ENCODE assay signal across 29 cellular contexts in the genomic region with DNA sequence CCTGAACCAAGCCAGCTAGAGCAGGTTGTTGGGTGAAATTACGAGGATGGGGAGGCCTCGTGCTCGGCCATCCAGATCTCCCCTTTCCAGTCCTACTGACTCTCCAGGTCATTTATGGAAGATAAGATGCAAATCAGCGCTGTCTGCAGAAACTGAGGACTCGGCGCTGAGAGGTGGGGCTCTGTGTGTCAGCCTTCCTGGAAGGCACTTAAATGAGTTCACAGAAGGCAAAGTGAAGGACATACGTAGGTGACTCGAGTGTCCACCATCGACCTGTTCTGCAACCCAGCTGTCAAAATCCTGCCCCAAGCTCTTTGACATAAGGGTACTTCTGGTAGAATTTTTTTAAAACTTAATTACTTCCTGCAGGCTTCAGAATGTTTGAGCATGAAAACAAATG.
DNase-seq lines count a peak whose midpoint lies in the region; ATAC-seq, FAIRE-seq and TF ChIP-seq lines count a peak whose summit lies in the region.
"Had no signal": no experiment of that assay in that cellular context is flagged by ENCODE, and none has a peak within 500 bp of the region (broad histone marks: within the 10 kb centered on the region; RNA-seq: fewer than 3 reads in every experiment).

No MANE protein-coding gene starts in this region.

- no peaks in the 10 kb centered on the region for H3K9me3 Mint-ChIP-seq in type B pancreatic cell
- H3K9me3 Mint-ChIP-seq in stimulated activated naive CD8-positive, alpha-beta T cell treated with anti-CD3 and anti-CD28 coated beads, Interleukin-15, amount 100 ng/mL, for 72 hours = no peaks in the 10 kb centered on the region
- H3K9me3 Mint-ChIP-seq: activated CD8-positive, alpha-beta T cell treated with anti-CD3 and anti-CD28 coated beads for 36 hours; activated T-helper 2 cell treated with anti-CD3 and anti-CD28 coated beads, Interferon-gamma antibody, Interleukin-2, Interleukin-4, amounts not matched to agents 10 μg/mL and 5 μg/mL and 100 μg/mL, durations not matched to agents 14 hours and 24 hours and 36 hours; CD4-positive, alpha-beta memory T cell had no signal

- H3K14ac ChIP-seq in H1 (ENCODE audit: insufficient read length) = no peak overlapping the region

- no peak overlapping the region for H2AFZ ChIP-seq in H1 (ENCODE audit: low read length)

- no peaks in the 10 kb centered on the region; a peak in 1 of 4 replicates for H3K9me3 ChIP-seq in H1 (ENCODE audit: insufficient read depth in 2 of 2, low read depth in 1 of 2, low read length in 1 of 2)
- H3K9me3 ChIP-seq: esophagus muscularis mucosa, sigmoid colon, suprapubic skin had no signal

- H3K56ac ChIP-seq in H1 (replicated peaks; ENCODE audit: insufficient read length, low read depth, low read length) = no peak overlapping the region

- no peak overlapping the region for H4K91ac ChIP-seq in H1 (replicated peaks; ENCODE audit: insufficient read length, low read length)

- no peak overlapping the region for H2BK15ac ChIP-seq in H1 (ENCODE audit: low read length)

- no peaks in the 10 kb centered on the region for H3K79me2 ChIP-seq in H1 (ENCODE audit: control insufficient read depth in 1 of 2, insufficient read depth in 2 of 2, low read length in 2 of 2)

- peaks cover 5% of the 10 kb centered on the region for H3K27me3 Mint-ChIP-seq in type B pancreatic cell
- H3K27me3 Mint-ChIP-seq in stimulated activated naive CD8-positive, alpha-beta T cell treated with anti-CD3 and anti-CD28 coated beads, Interleukin-15, amount 100 ng/mL, for 72 hours = peaks cover 56% of the 10 kb centered on the region
- H3K27me3 Mint-ChIP-seq: progenitor cell of endocrine pancreas had no signal

- TF ChIP-seq RAD21 in H1 (IDR thresholded peaks at IDR 0.05 in 1 of 2, conservative IDR thresholded peaks at IDR 0.05 in 1 of 2; ENCODE audit: low read depth in 2 of 2, low read length in 2 of 2) = no peak

- peaks cover 0 to 6% (median 0%) of the 10 kb centered on the region in 4 experiments; a peak in 1 of 7 replicates for H3K4me1 ChIP-seq in H1 (replicated peaks in 1 of 4; ENCODE audit: control insufficient read depth in 3 of 4, insufficient read depth in 4 of 4, low read length in 3 of 4)
- H3K4me1 ChIP-seq: suprapubic skin had no signal

- peaks cover 0 to 5% of the 10 kb centered on the region in 2 experiments for H4K20me1 ChIP-seq in H1 (replicated peaks in 1 of 2; ENCODE audit: control insufficient read depth in 1 of 2, insufficient read depth in 2 of 2, low read length in 2 of 2)

- H4K8ac ChIP-seq in H1 (ENCODE audit: extremely low read depth, insufficient read depth, low read length) = no peak overlapping the region

- H2BK5ac ChIP-seq in H1 (ENCODE audit: low read depth, low read length) = peak overlapping the region; percentile 12; the same call in 1 of the 2 replicates

- no peak overlapping the region for H3K4me3 Mint-ChIP-seq in type B pancreatic cell
- H3K4me3 Mint-ChIP-seq in stimulated activated naive CD8-positive, alpha-beta T cell treated with anti-CD3 and anti-CD28 coated beads, Interleukin-15, amount 100 ng/mL, for 72 hours = no peak overlapping the region
- H3K4me3 Mint-ChIP-seq: activated CD8-positive, alpha-beta T cell treated with anti-CD3 and anti-CD28 coated beads for 36 hours; activated naive CD8-positive, alpha-beta T cell; CD4-positive, alpha-beta memory T cell; stimulated activated naive B cell treated with anti-CD40 and anti-IgM and Interleukin-4, amounts not matched to agents 10 μg/mL and 1 μg/mL and 100 μg/mL, for 72 hours had no signal

- H2BK20ac ChIP-seq in H1 (ENCODE audit: low read length) = no peak overlapping the region

- POLR2A ChIA-PET in H1 (lab: Charles Lee; ENCODE audit: partially characterized antibody) = interaction anchor here (1.3 kb wide), 1 partner anchor 17 kb away, joined by 4 read pairs; no protein-coding TSS in a partner anchor

- H3K36me3 Mint-ChIP-seq in type B pancreatic cell = peaks cover 21% of the 10 kb centered on the region
- H3K36me3 Mint-ChIP-seq: activated naive CD8-positive, alpha-beta T cell; CD4-positive, alpha-beta memory T cell had no signal

- no peak overlapping the region for H3K27ac ChIP-seq in H1 (ENCODE audit: low read depth, low read length)
- H3K27ac ChIP-seq: 22Rv1, KMS-11, sigmoid colon, suprapubic skin had no signal

- H4K5ac ChIP-seq in H1 (ENCODE audit: insufficient read length, low read depth, low read length) = no peak overlapping the region

- no peak for TF ChIP-seq POLR2A in H1 (IDR thresholded peaks at IDR 0.05; ENCODE audit: control extremely low read depth in 1 of 2, low read depth in 2 of 2, low read length in 2 of 2)

- peaks cover 2 to 16% (median 11%) of the 10 kb centered on the region in 4 experiments; a peak in 7 of 8 replicates for H3K36me3 ChIP-seq in H1 (ENCODE audit: control insufficient read depth in 2 of 4, insufficient read depth in 4 of 4, low read length in 3 of 4)

- peak overlapping the region; percentile 46 for H3K27ac Mint-ChIP-seq in type B pancreatic cell
- no peak overlapping the region for H3K27ac Mint-ChIP-seq in stimulated activated naive CD8-positive, alpha-beta T cell treated with anti-CD3 and anti-CD28 coated beads, Interleukin-15, amount 100 ng/mL, for 72 hours
- H3K27ac Mint-ChIP-seq: activated CD8-positive, alpha-beta T cell treated with anti-CD3 and anti-CD28 coated beads for 36 hours; activated naive CD8-positive, alpha-beta T cell; activated T-helper 2 cell treated with anti-CD3 and anti-CD28 coated beads, Interferon-gamma antibody, Interleukin-2, Interleukin-4, amounts not matched to agents 10 μg/mL and 5 μg/mL and 100 μg/mL, durations not matched to agents 14 hours and 24 hours and 36 hours; CD4-positive, alpha-beta memory T cell; progenitor cell of endocrine pancreas; stimulated activated naive B cell treated with anti-CD40 and anti-IgM and Interleukin-4, amounts not matched to agents 10 μg/mL and 1 μg/mL and 100 μg/mL, for 72 hours had no signal

- no peak overlapping the region for H3K4me2 ChIP-seq in H1 (ENCODE audit: insufficient read depth in 1 of 2, low read depth in 2 of 2, low read length in 2 of 2)
- H3K4me2 ChIP-seq: KMS-11 had no signal

- H3K23ac ChIP-seq in H1 (ENCODE audit: insufficient read length) = no peak overlapping the region

- no peaks in the 10 kb centered on the region for H3K4me1 Mint-ChIP-seq in type B pancreatic cell (ENCODE audit: unreplicated experiment)
- H3K4me1 Mint-ChIP-seq in stimulated activated naive CD8-positive, alpha-beta T cell treated with anti-CD3 and anti-CD28 coated beads, Interleukin-15, amount 100 ng/mL, for 72 hours = peaks cover 6% of the 10 kb centered on the region
- H3K4me1 Mint-ChIP-seq: CD4-positive, alpha-beta memory T cell had no signal

- no peak for FAIRE-seq in H1 (lab: Jason Lieb, UNC)

- no peak overlapping the region for H2BK120ac ChIP-seq in H1 (replicated peaks; ENCODE audit: low read depth, low read length)

- CTCF ChIA-PET in H1 (lab: Charles Lee; ENCODE audit: partially characterized antibody) = no interaction called here

- 0 out of 7 replicates have a peak overlapping the region, but pooled peaks of 1 of the 4 experiments have one; percentile 7 for H3K9ac ChIP-seq in H1 (replicated peaks in 1 of 4; ENCODE audit: extremely low read depth in 1 of 4, low read depth in 3 of 4, low read length in 3 of 4)
- H3K9ac ChIP-seq: KMS-11 had no signal

- DNase-seq in NCI-H1417 (lab: John Stamatoyannopoulos, UW) (peak in 2 of 3 experiments; percentile 58 to 60), NCI-H1417 treated with DMSO at 0.1 percent for 48 hours (lab: John Stamatoyannopoulos, UW) (no peak), NCI-H2029 treated with DMSO at 0.1 percent for 48 hours (lab: John Stamatoyannopoulos, UW) (peak; percentile 28), H1 (ENCODE audit: low read depth in 1 of 2, low spot score in 2 of 2) (no peak), type B pancreatic cell (ENCODE audit: extremely low spot score, unreplicated experiment) (no peak)
- no peak for DNase-seq in activated CD4-positive, alpha-beta T cell treated with anti-CD3 and anti-CD28 coated beads for 4 hours
- DNase-seq in stimulated activated naive CD8-positive, alpha-beta T cell treated with anti-CD3 and anti-CD28 coated beads, Interleukin-15, amount 100 ng/mL, for 72 hours = no peak
- DNase-seq: activated CD8-positive, alpha-beta T cell treated with anti-CD3 and anti-CD28 coated beads for 36 hours; aorta; CD4-positive, alpha-beta memory T cell; foreskin melanocyte; HCEC 1CT; left cardiac atrium; mesendoderm; NCI-H2171 treated with DMSO at 0.1 percent for 48 hours; NCI-H524 treated with DMSO at 0.1 percent for 48 hours; sigmoid colon; stimulated activated CD4-positive, alpha-beta T cell treated with anti-CD3 and anti-CD28 coated beads, Interleukin-4, amount 100 ng/mL, for 4 hours; stimulated activated naive B cell treated with anti-CD40 and anti-IgM and Interleukin-4, amounts not matched to agents 10 μg/mL and 1 μg/mL and 100 μg/mL, for 72 hours had no signal

- H3K4ac ChIP-seq in H1 (replicated peaks; ENCODE audit: insufficient read length, low read depth, low read length) = no peak overlapping the region

- no peak for TF ChIP-seq EP300 in H1 (IDR thresholded peaks at IDR 0.05; ENCODE audit: borderline replicate concordance in 1 of 2, low read depth in 2 of 2, low read length in 2 of 2)

- H2AK5ac ChIP-seq in H1 (ENCODE audit: low read depth, low read length) = peak overlapping the region; percentile 28; the same call in 1 of the 2 replicates

- peak overlapping the region; percentile 80; the same call in 1 of the 2 replicates for H2BK12ac ChIP-seq in H1 (ENCODE audit: low read depth, low read length)

- no peak overlapping the region for H3K4me3 ChIP-seq in H1 (ENCODE audit: extremely low read depth in 1 of 4, insufficient read depth in 2 of 4, low read depth in 3 of 4, low read length in 4 of 4)
- H3K4me3 ChIP-seq: coronary artery, esophagus muscularis mucosa, sigmoid colon, suprapubic skin had no signal

- H3K18ac ChIP-seq in H1 (ENCODE audit: extremely low read depth, low read length) = no peak overlapping the region

- H3K27me3 ChIP-seq in H1 (replicated peaks in 1 of 4; ENCODE audit: control insufficient read depth in 3 of 4, extremely low read depth in 1 of 4, insufficient read depth in 3 of 4, low read length in 3 of 4) = no peaks in the 10 kb centered on the region
- H3K27me3 ChIP-seq: esophagus muscularis mucosa, sigmoid colon, suprapubic skin had no signal

- TF ChIP-seq CTCF in H1 (IDR thresholded peaks at IDR 0.05; ENCODE audit: control extremely low read depth in 1 of 3, insufficient read depth in 1 of 3, low read depth in 1 of 3, low read length in 3 of 3) (no peak), type B pancreatic cell (conservative IDR thresholded peaks at IDR 0.05) (no peak)

- 0 out of 2 replicates have a peak, but pooled peaks cover 2% of the 10 kb centered on the region for H3K23me2 ChIP-seq in H1 (ENCODE audit: low read depth, low read length)

- no peaks in the 10 kb centered on the region for H3K79me1 ChIP-seq in H1 (ENCODE audit: low read depth, low read length)

- ATAC-seq in HG03342 (IDR thresholded peaks at IDR 0.05; ENCODE audit: unreplicated experiment) = no peak
- ATAC-seq in stimulated activated naive CD8-positive, alpha-beta T cell treated with anti-CD3 and anti-CD28 coated beads, Interleukin-15, amount 100 ng/mL, for 72 hours = no peak
- ATAC-seq: activated CD4-positive, CD25-positive, alpha-beta regulatory T cell treated with anti-CD3 and anti-CD28 coated beads, Interleukin-2, amount 50 U/mL, for 24 hours; activated CD8-positive, alpha-beta T cell treated with anti-CD3 and anti-CD28 coated beads for 36 hours; stimulated activated naive B cell treated with anti-CD40 and anti-IgM and Interleukin-4, amounts not matched to agents 10 μg/mL and 1 μg/mL and 100 μg/mL, for 72 hours had no signal

- WGBS in H1 (ENCODE audit: extremely low coverage in 1 of 2, insufficient coverage in 1 of 2, insufficient read length in 1 of 2, insufficient replicate concordance in 2 of 2, low coverage in 1 of 2, low lambda C conversion rate in 2 of 2, missing lambda C conversion rate in 1 of 2), 2 experiments = 90% methylated on average over 9 of the region's 9 CpGs; no CpG with 5 or more reads in 1 of the 2 experiments

Comparison
In these comparisons a context has a peak if more than half of its experiments do, and no peak if none do; other contexts are left out.
1. DNase-seq: peak in NCI-H1417 (2 of 3) and NCI-H2029 treated with DMSO at 0.1 percent for 48 hours (single experiment); none in NCI-H1417 treated with DMSO at 0.1 percent for 48 hours (single experiment), H1 (0 of 2), type B pancreatic cell (single experiment), activated CD4-positive, alpha-beta T cell treated with anti-CD3 and anti-CD28 coated beads for 4 hours (0 of 2) and stimulated activated naive CD8-positive, alpha-beta T cell treated with anti-CD3 and anti-CD28 coated beads, Interleukin-15, amount 100 ng/mL, for 72 hours (0 of 2).